Comparison of ENCODE assay signal across 1 cellular context in genomic region chr22:35480143-35480542, GRCh38.
TF ChIP-seq lines count a peak whose summit lies in the region.

No MANE protein-coding gene starts in this region.

TF ChIP-seq in H1, 55 proteins besides CTCF, POLR2A, EP300 and RAD21:
- TF ChIP-seq EZH2 (IDR thresholded peaks at IDR 0.05; ENCODE audit: low read depth, low read length, severe bottlenecking) (no peak), PHF8 (conservative IDR thresholded peaks at IDR 0.05; ENCODE audit: low read depth, low read length) (no peak), POLR2AphosphoS5 (IDR thresholded peaks at IDR 0.05; ENCODE audit: low read depth, low read length) (no peak), ATF2 (IDR thresholded peaks at IDR 0.05; ENCODE audit: low read length) (no peak), KDM5A (IDR thresholded peaks at IDR 0.05; ENCODE audit: low read length) (no peak), EGR1 (IDR thresholded peaks at IDR 0.05; ENCODE audit: borderline replicate concordance, low read depth, low read length) (no peak), CBX5 (IDR thresholded peaks at IDR 0.05; ENCODE audit: low read depth, low read length) (no peak)
